18 cellular contexts compared by ENCODE assay signal in genomic region chr9:18834740-18835361, GRCh38.
DNase-seq lines count a peak whose midpoint lies in the region; ATAC-seq and TF ChIP-seq lines count a peak whose summit lies in the region.
"Had no signal": no experiment of that assay in that cellular context is flagged by ENCODE, and none has a peak within 500 bp of the region (broad histone marks: within the 10 kb centered on the region; RNA-seq: fewer than 3 reads in every experiment).

No MANE protein-coding gene starts in this region.

- H2AFZ ChIP-seq in OCI-LY3 (ENCODE audit: low read depth, low read length) = no peak overlapping the region
- H2AFZ ChIP-seq: GM23248 had no signal

- peaks cover 12% of the 10 kb centered on the region for H3K4me1 ChIP-seq in OCI-LY3 (ENCODE audit: low read length)
- H3K4me1 ChIP-seq: upper lobe of left lung had no signal

- no peaks in the 10 kb centered on the region for H3K79me2 ChIP-seq in OCI-LY3 (ENCODE audit: low read length)

- H3K4me3 ChIP-seq in OCI-LY3 (ENCODE audit: low read length) (peak overlapping the region; percentile 6; the same call in 1 of the 2 replicates), foreskin fibroblast (ENCODE audit: low read depth in 1 of 2, low read length in 2 of 2) (no peak overlapping the region)
- H3K4me3 ChIP-seq: GM23248, upper lobe of left lung had no signal

- no peaks in the 10 kb centered on the region for H4K20me1 ChIP-seq in OCI-LY3 (ENCODE audit: insufficient read depth, low read length)

- peak overlapping the region; percentile 42 for H3K4me2 ChIP-seq in OCI-LY3 (ENCODE audit: low read length)

- peak; percentile 72 for ATAC-seq in GM19023 (IDR thresholded peaks at IDR 0.05; ENCODE audit: unreplicated experiment)
- ATAC-seq in GM21576 (IDR thresholded peaks at IDR 0.05; ENCODE audit: unreplicated experiment) = peak; percentile 50
- ATAC-seq in HG03097 (IDR thresholded peaks at IDR 0.05; ENCODE audit: low FRiP score, unreplicated experiment) = peak; percentile 57
- ATAC-seq: stimulated activated naive CD8-positive, alpha-beta T cell treated with anti-CD3 and anti-CD28 coated beads, Interleukin-15, Interleukin-2, amounts not matched to agents 100 U/mL and 50 U/mL, for 24 hours had no signal

- DNase-seq in NCI-H1436 (lab: John Stamatoyannopoulos, UW) = no peak
- DNase-seq in foreskin fibroblast = no peak
- no peak for DNase-seq in EL
- no peak for DNase-seq in H4 (ENCODE audit: low spot score)
- DNase-seq: activated effector memory CD4-positive, alpha-beta T cell treated with Interleukin-2 at 50 U/mL for 16 hours; amygdala; cerebellar nuclear complex; GM23248; hippocampal formation; kidney glomerular epithelial cell; NCI-H2227 treated with DMSO at 0.1 percent for 48 hours; SHP77; stimulated activated naive CD8-positive, alpha-beta T cell treated with anti-CD3 and anti-CD28 coated beads, Interleukin-15, Interleukin-2, amounts not matched to agents 100 U/mL and 50 U/mL, for 24 hours; upper lobe of left lung had no signal

- no peaks in the 10 kb centered on the region for H3K36me3 ChIP-seq in OCI-LY3 (replicated peaks; ENCODE audit: low read depth, low read length)
- H3K36me3 ChIP-seq: upper lobe of left lung had no signal

- no peak overlapping the region for H3K27ac ChIP-seq in OCI-LY3 (ENCODE audit: low read length)
- H3K27ac ChIP-seq: GM23248, upper lobe of left lung had no signal

- no peaks in the 10 kb centered on the region for H3K9me3 ChIP-seq in OCI-LY3 (ENCODE audit: insufficient read depth, low read length)
- H3K9me3 ChIP-seq: upper lobe of left lung had no signal

- H3K27me3 ChIP-seq in OCI-LY3 (ENCODE audit: low read depth, low read length) = peaks cover 16% of the 10 kb centered on the region; the same call in 1 of the 2 replicates
- H3K27me3 ChIP-seq: upper lobe of left lung had no signal

- TF ChIP-seq CTCF in OCI-LY3 (IDR thresholded peaks at IDR 0.05; ENCODE audit: low read depth, low read length) = no peak
- TF ChIP-seq CTCF in foreskin fibroblast (IDR thresholded peaks at IDR 0.05; ENCODE audit: low read depth, low read length) = no peak

- no peak overlapping the region for H3K9ac ChIP-seq in OCI-LY3 (ENCODE audit: low read length)
- H3K9ac ChIP-seq: GM23248 had no signal
